Comparison of ENCODE assay signal across 8 cellular contexts in the genomic region with DNA sequence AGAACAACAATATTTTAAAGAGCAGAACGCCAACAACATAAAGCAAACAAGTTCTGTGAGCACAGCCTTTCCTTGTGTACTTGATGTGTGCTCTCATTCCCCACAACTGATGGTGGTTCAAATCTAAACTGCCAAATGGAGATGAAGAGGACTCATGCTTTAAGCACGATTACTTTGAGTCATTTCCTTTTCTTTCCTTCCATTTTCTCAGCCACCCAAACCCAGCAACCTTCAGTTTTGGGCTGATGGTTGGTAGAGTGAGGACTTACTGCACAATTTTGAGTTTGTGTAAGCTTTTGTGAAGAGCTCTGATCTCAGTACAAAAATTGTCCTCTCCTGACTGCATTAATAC.
DNase-seq lines count a peak whose midpoint lies in the region; ATAC-seq and TF ChIP-seq lines count a peak whose summit lies in the region.

No MANE protein-coding gene starts in this region.

- no peaks in the 10 kb centered on the region for H3K27me3 Mint-ChIP-seq in stimulated activated naive CD8-positive, alpha-beta T cell treated with anti-CD3 and anti-CD28 coated beads, Interleukin-15, Interleukin-2, amounts not matched to agents 100 ng/mL and 50 ng/mL, for 24 hours

- ATAC-seq in GM18907 (IDR thresholded peaks at IDR 0.05; ENCODE audit: unreplicated experiment) (no peak), HG02981 (IDR thresholded peaks at IDR 0.05; ENCODE audit: unreplicated experiment) (no peak)

- H3K36me3 Mint-ChIP-seq in stimulated activated naive CD8-positive, alpha-beta T cell treated with anti-CD3 and anti-CD28 coated beads, Interleukin-15, Interleukin-2, amounts not matched to agents 100 ng/mL and 50 ng/mL, for 24 hours (ENCODE audit: low read depth): peaks cover 27% of the 10 kb centered on the region

- peak overlapping the region; percentile 96 for H3K4me3 Mint-ChIP-seq in stimulated activated naive CD8-positive, alpha-beta T cell treated with anti-CD3 and anti-CD28 coated beads, Interleukin-15, Interleukin-2, amounts not matched to agents 100 ng/mL and 50 ng/mL, for 24 hours

- DNase-seq in activated naive CD4-positive, alpha-beta T cell treated with Interleukin-2 at 50 U/mL for 16 hours: peak; percentile 31
- DNase-seq in activated naive CD4-positive, alpha-beta T cell (lab: John Stamatoyannopoulos, UW): no peak
- DNase-seq in SW 1271 (lab: John Stamatoyannopoulos, UW) (peak; percentile 15 to 60), fibroblast of mammary gland (ENCODE audit: low read depth) (peak; percentile 81), amniotic stem cell (lab: John Stamatoyannopoulos, UW) (no peak)

- TF ChIP-seq CTCF in fibroblast of mammary gland (conservative IDR thresholded peaks at IDR 0.05; ENCODE audit: control insufficient read depth, insufficient read depth, low read depth, low read length): no peak

- peaks cover 42% of the 10 kb centered on the region for H3K4me1 Mint-ChIP-seq in stimulated activated naive CD8-positive, alpha-beta T cell treated with anti-CD3 and anti-CD28 coated beads, Interleukin-15, Interleukin-2, amounts not matched to agents 100 ng/mL and 50 ng/mL, for 24 hours (ENCODE audit: low read depth)

- H3K27ac Mint-ChIP-seq in stimulated activated naive CD8-positive, alpha-beta T cell treated with anti-CD3 and anti-CD28 coated beads, Interleukin-15, Interleukin-2, amounts not matched to agents 100 ng/mL and 50 ng/mL, for 24 hours: peak overlapping the region; percentile 95

- peak overlapping the region; percentile 77 for H3K4me3 ChIP-seq in fibroblast of mammary gland (ENCODE audit: control insufficient read depth, low read depth, low read length)

- H3K9me3 Mint-ChIP-seq in stimulated activated naive CD8-positive, alpha-beta T cell treated with anti-CD3 and anti-CD28 coated beads, Interleukin-15, Interleukin-2, amounts not matched to agents 100 ng/mL and 50 ng/mL, for 24 hours: no peaks in the 10 kb centered on the region

Comparison
In these comparisons a context has a peak if more than half of its experiments do, and no peak if none do; other contexts are left out.
1. DNase-seq: peak in activated naive CD4-positive, alpha-beta T cell treated with Interleukin-2 at 50 U/mL for 16 hours (single experiment), SW 1271 (2 of 2) and fibroblast of mammary gland (single experiment); none in activated naive CD4-positive, alpha-beta T cell (0 of 4) and amniotic stem cell (single experiment).